In the genomic region with DNA sequence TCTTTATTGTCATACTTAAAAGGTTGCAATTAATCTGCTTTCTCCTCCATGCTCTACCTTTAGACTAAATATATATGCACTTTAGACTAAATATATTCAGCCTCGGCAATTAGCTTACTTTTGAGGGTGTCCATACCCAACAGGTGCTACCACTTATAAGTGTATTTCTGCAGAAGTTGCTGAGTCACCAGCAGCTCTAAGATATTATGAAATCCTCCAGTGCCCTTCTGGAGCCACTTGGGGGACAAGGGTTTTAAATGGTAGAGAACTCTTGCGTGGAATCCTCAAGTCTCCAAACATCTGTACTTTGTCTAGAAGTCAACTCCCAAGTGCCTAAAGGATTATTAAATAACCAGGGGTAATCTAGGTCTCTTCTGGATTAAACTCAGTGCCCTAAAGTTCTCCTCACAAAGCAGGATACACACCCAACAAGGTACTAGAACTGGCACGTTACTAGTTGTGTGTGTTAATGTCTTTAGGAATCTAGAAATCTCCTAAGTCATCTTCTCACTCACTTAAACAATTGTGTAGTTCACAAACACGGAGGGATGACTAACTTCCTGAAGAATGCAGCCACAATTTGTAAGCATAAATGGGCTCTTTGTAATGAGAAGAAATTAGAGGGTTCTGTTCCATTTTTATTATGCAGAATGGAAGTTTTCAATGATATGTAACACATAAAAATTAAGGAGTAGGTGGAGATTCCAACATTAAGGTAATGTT, we compare ENCODE assay signal across 1 cellular context.
TF ChIP-seq lines count a peak whose summit lies in the region.

No MANE protein-coding gene starts in this region.

TF ChIP-seq in GM23338, 12 proteins besides CTCF, POLR2A, EP300 and RAD21 (continued from another document):
- TF ChIP-seq ZNF462 (CRISPR knock-in tag; IDR thresholded peaks at IDR 0.05) (no peak), STAT1 (IDR thresholded peaks at IDR 0.05; ENCODE audit: unreplicated experiment) (no peak), ZNF331 (CRISPR knock-in tag; IDR thresholded peaks at IDR 0.05; ENCODE audit: low read depth) (no peak), JUNB (IDR thresholded peaks at IDR 0.05; ENCODE audit: unreplicated experiment) (no peak), ZNF114 (CRISPR knock-in tag; IDR thresholded peaks at IDR 0.05) (no peak), EZH2 (IDR thresholded peaks at IDR 0.05; ENCODE audit: low read depth, unreplicated experiment) (no peak), POLR2AphosphoS5 (IDR thresholded peaks at IDR 0.05; ENCODE audit: low read depth) (no peak)
- TF ChIP-seq, protein P1, sequence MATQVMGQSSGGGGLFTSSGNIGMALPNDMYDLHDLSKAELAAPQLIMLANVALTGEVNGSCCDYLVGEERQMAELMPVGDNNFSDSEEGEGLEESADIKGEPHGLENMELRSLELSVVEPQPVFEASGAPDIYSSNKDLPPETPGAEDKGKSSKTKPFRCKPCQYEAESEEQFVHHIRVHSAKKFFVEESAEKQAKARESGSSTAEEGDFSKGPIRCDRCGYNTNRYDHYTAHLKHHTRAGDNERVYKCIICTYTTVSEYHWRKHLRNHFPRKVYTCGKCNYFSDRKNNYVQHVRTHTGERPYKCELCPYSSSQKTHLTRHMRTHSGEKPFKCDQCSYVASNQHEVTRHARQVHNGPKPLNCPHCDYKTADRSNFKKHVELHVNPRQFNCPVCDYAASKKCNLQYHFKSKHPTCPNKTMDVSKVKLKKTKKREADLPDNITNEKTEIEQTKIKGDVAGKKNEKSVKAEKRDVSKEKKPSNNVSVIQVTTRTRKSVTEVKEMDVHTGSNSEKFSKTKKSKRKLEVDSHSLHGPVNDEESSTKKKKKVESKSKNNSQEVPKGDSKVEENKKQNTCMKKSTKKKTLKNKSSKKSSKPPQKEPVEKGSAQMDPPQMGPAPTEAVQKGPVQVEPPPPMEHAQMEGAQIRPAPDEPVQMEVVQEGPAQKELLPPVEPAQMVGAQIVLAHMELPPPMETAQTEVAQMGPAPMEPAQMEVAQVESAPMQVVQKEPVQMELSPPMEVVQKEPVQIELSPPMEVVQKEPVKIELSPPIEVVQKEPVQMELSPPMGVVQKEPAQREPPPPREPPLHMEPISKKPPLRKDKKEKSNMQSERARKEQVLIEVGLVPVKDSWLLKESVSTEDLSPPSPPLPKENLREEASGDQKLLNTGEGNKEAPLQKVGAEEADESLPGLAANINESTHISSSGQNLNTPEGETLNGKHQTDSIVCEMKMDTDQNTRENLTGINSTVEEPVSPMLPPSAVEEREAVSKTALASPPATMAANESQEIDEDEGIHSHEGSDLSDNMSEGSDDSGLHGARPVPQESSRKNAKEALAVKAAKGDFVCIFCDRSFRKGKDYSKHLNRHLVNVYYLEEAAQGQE (IDR thresholded peaks at IDR 0.05; ENCODE audit: unreplicated experiment), result no peak
